Comparison of ENCODE assay signal across 27 cellular contexts in genomic region chr10:117640406-117640805, GRCh38.
"Had no signal": no experiment of that assay in that cellular context is flagged by ENCODE, and none has a peak within 500 bp of the region (broad histone marks: within the 10 kb centered on the region; RNA-seq: fewer than 3 reads in every experiment).

No MANE protein-coding gene starts in this region.

- H2AFZ ChIP-seq: hepatocyte had no signal

- FAIRE-seq: endothelial cell of umbilical vein, frontal cortex had no signal

- DNase-seq: colonic mucosa; cortex of kidney; dermis blood vessel endothelial cell; dorsolateral prefrontal cortex; effector CD4-positive, alpha-beta T cell; effector CD8-positive, alpha-beta T cell; effector memory CD4-positive, alpha-beta T cell; effector memory CD8-positive, alpha-beta T cell; endodermal cell; erythroblast; esophagus squamous epithelium; foreskin fibroblast; foreskin keratinocyte; foreskin melanocyte; gastrocnemius medialis; glutamatergic neuron; head of caudate nucleus; heart left ventricle; heart right ventricle had no signal

- H3K4me1 ChIP-seq: colonic mucosa, esophagus muscularis mucosa, esophagus squamous epithelium, foreskin keratinocyte, gastrocnemius medialis, gastroesophageal sphincter, heart left ventricle, heart right ventricle had no signal

- H3K27ac ChIP-seq: colonic mucosa, coronary artery, dorsolateral prefrontal cortex, epithelial cell of prostate, esophagus muscularis mucosa, esophagus squamous epithelium, foreskin keratinocyte, gastrocnemius medialis, gastroesophageal sphincter, heart left ventricle, heart right ventricle, hepatocyte had no signal

- H3K4me3 ChIP-seq: colonic mucosa, coronary artery, dorsolateral prefrontal cortex, esophagus muscularis mucosa, esophagus squamous epithelium, gastrocnemius medialis, gastroesophageal sphincter, heart left ventricle, heart right ventricle, hepatocyte had no signal

- H3K79me2 ChIP-seq: hepatocyte had no signal

- ATAC-seq: effector memory CD8-positive, alpha-beta T cell; esophagus mucosa; foreskin keratinocyte; gastrocnemius medialis; gastroesophageal sphincter; heart left ventricle; heart right ventricle had no signal

- H3K9me3 ChIP-seq: colonic mucosa, esophagus muscularis mucosa, esophagus squamous epithelium, gastrocnemius medialis, gastroesophageal sphincter, heart left ventricle, heart right ventricle had no signal

- H3K36me3 ChIP-seq: colonic mucosa, esophagus muscularis mucosa, esophagus squamous epithelium, gastrocnemius medialis, gastroesophageal sphincter, heart left ventricle, heart right ventricle had no signal

- H3K4me2 ChIP-seq: hepatocyte had no signal

- H3K27me3 ChIP-seq: colonic mucosa, esophagus muscularis mucosa, gastrocnemius medialis, hepatocyte had no signal
